25 cellular contexts compared by ENCODE assay signal in genomic region chr14:56715938-56716337, GRCh38.
DNase-seq lines count a peak whose midpoint lies in the region; ATAC-seq and TF ChIP-seq lines count a peak whose summit lies in the region.
"Had no signal": no experiment of that assay in that cellular context is flagged by ENCODE, and none has a peak within 500 bp of the region (broad histone marks: within the 10 kb centered on the region; RNA-seq: fewer than 3 reads in every experiment).

No MANE protein-coding gene starts in this region.

- H3K36me3 Mint-ChIP-seq in glutamatergic neuron (ENCODE audit: unreplicated experiment), result no peaks in the 10 kb centered on the region
- no peaks in the 10 kb centered on the region for H3K36me3 Mint-ChIP-seq in mesothelial cell of epicardium
- H3K36me3 Mint-ChIP-seq: activated CD8-positive, alpha-beta memory T cell treated with anti-CD3 and anti-CD28 coated beads, Interleukin-2, amount 10 ng/mL, durations not matched to agents 7 days and 5 days; activated naive CD4-positive, alpha-beta T cell treated with anti-CD3 and anti-CD28 coated beads, Interleukin-2, amount 50 U/mL, for 24 hours; natural killer cell; stimulated activated memory B cell treated with anti-CD40 and anti-IgM and Interleukin-4, amounts not matched to agents 10 μg/mL and 1 μg/mL and 100 μg/mL, for 72 hours had no signal

- no peak for DNase-seq in BE2C
- peak; percentile 39 for DNase-seq in H7
- peak; percentile 69 for DNase-seq in NCI-H82 treated with DMSO at 0.1 percent for 48 hours (lab: John Stamatoyannopoulos, UW; ENCODE audit: unreplicated experiment)
- DNase-seq in glutamatergic neuron, result no peak
- DNase-seq in ecto neural progenitor cell (ENCODE audit: low spot score), result no peak
- no peak for DNase-seq in mesothelial cell of epicardium (ENCODE audit: low spot score in 2 of 2, unreplicated experiment in 2 of 2)
- DNase-seq: activated CD4-positive, alpha-beta T cell treated with anti-CD3 and anti-CD28 coated beads, Interleukin-2, amount 10 ng/mL, durations not matched to agents 7 days and 5 days; activated CD8-positive, alpha-beta memory T cell treated with anti-CD3 and anti-CD28 coated beads, Interleukin-2, amount 10 ng/mL, durations not matched to agents 7 days and 5 days; anterior cingulate cortex; GDM1; hypothalamus; natural killer cell; NCI-H1105; NCI-H2081 treated with DMSO at 0.1 percent for 48 hours; ovary; right cardiac atrium; RPMI8226; stimulated activated CD4-positive, alpha-beta T cell treated with anti-CD3 and anti-CD28 coated beads, Interleukin-4, amount 100 ng/mL, for 1 hour; T-helper 17 cell had no signal

- H3K36me3 ChIP-seq in BE2C (no peaks in the 10 kb centered on the region), H7 (replicated peaks; ENCODE audit: control insufficient read depth, insufficient read depth, low read length) (no peaks in the 10 kb centered on the region)
- H3K36me3 ChIP-seq: gastroesophageal sphincter, HAP-1, ovary had no signal

- H3K27me3 ChIP-seq in BE2C (no peaks in the 10 kb centered on the region; the same call in 1 of the 2 replicates), H7 (ENCODE audit: control insufficient read depth, insufficient read depth, low read length) (no peaks in the 10 kb centered on the region)
- H3K27me3 ChIP-seq: ovary had no signal

- ATAC-seq in GM19395 (IDR thresholded peaks at IDR 0.05; ENCODE audit: unreplicated experiment), result no peak
- ATAC-seq: activated CD8-positive, alpha-beta memory T cell treated with anti-CD3 and anti-CD28 coated beads, Interleukin-2, amount 10 ng/mL, durations not matched to agents 7 days and 5 days; gastroesophageal sphincter; natural killer cell; right cardiac atrium; stimulated activated memory B cell treated with anti-CD40 and anti-IgM and Interleukin-4, amounts not matched to agents 10 μg/mL and 1 μg/mL and 100 μg/mL, for 72 hours; T-helper 17 cell had no signal

- H3K9me3 Mint-ChIP-seq in glutamatergic neuron (ENCODE audit: unreplicated experiment) (no peaks in the 10 kb centered on the region), mesothelial cell of epicardium (no peaks in the 10 kb centered on the region)
- H3K9me3 Mint-ChIP-seq: activated CD4-positive, alpha-beta T cell treated with anti-CD3 and anti-CD28 coated beads, Interleukin-2, amount 10 ng/mL, durations not matched to agents 7 days and 5 days; activated naive CD4-positive, alpha-beta T cell treated with anti-CD3 and anti-CD28 coated beads, Interleukin-2, amount 50 U/mL, for 24 hours; natural killer cell; stimulated activated memory B cell treated with anti-CD40 and anti-IgM and Interleukin-4, amounts not matched to agents 10 μg/mL and 1 μg/mL and 100 μg/mL, for 72 hours had no signal

- H3K4me3 ChIP-seq in BE2C (ENCODE audit: low read depth, low read length) (no peak overlapping the region), H7 (ENCODE audit: insufficient read depth, low read depth, low read length) (no peak overlapping the region)
- H3K4me3 ChIP-seq: gastroesophageal sphincter, HAP-1, ovary, SK-N-MC had no signal

- H3K27me3 Mint-ChIP-seq in glutamatergic neuron (ENCODE audit: unreplicated experiment) (no peaks in the 10 kb centered on the region), mesothelial cell of epicardium (ENCODE audit: low read depth) (peaks cover 9% of the 10 kb centered on the region)
- H3K27me3 Mint-ChIP-seq: activated CD8-positive, alpha-beta memory T cell treated with anti-CD3 and anti-CD28 coated beads, Interleukin-2, amount 10 ng/mL, durations not matched to agents 7 days and 5 days had no signal

- H3K4me1 ChIP-seq in BE2C, result no peaks in the 10 kb centered on the region
- H3K4me1 ChIP-seq: gastroesophageal sphincter, HAP-1 had no signal

- no peaks in the 10 kb centered on the region for H3K9me3 ChIP-seq in BE2C
- H3K9me3 ChIP-seq: gastroesophageal sphincter, HAP-1, ovary had no signal

- H3K4me1 Mint-ChIP-seq in glutamatergic neuron (ENCODE audit: low read depth, unreplicated experiment) (no peaks in the 10 kb centered on the region), mesothelial cell of epicardium (no peaks in the 10 kb centered on the region)
- H3K4me1 Mint-ChIP-seq: activated CD4-positive, alpha-beta T cell treated with anti-CD3 and anti-CD28 coated beads, Interleukin-2, amount 10 ng/mL, durations not matched to agents 7 days and 5 days; activated CD8-positive, alpha-beta memory T cell treated with anti-CD3 and anti-CD28 coated beads, Interleukin-2, amount 10 ng/mL, durations not matched to agents 7 days and 5 days; activated naive CD4-positive, alpha-beta T cell treated with anti-CD3 and anti-CD28 coated beads, Interleukin-2, amount 50 U/mL, for 24 hours; natural killer cell; stimulated activated memory B cell treated with anti-CD40 and anti-IgM and Interleukin-4, amounts not matched to agents 10 μg/mL and 1 μg/mL and 100 μg/mL, for 72 hours had no signal

- H3K4me3 Mint-ChIP-seq in glutamatergic neuron (ENCODE audit: unreplicated experiment), result no peak overlapping the region
- no peak overlapping the region for H3K4me3 Mint-ChIP-seq in mesothelial cell of epicardium
- H3K4me3 Mint-ChIP-seq: activated CD4-positive, alpha-beta T cell treated with anti-CD3 and anti-CD28 coated beads, Interleukin-2, amount 10 ng/mL, durations not matched to agents 7 days and 5 days; activated CD8-positive, alpha-beta memory T cell treated with anti-CD3 and anti-CD28 coated beads, Interleukin-2, amount 10 ng/mL, durations not matched to agents 7 days and 5 days; activated naive CD4-positive, alpha-beta T cell treated with anti-CD3 and anti-CD28 coated beads, Interleukin-2, amount 50 U/mL, for 24 hours; natural killer cell; stimulated activated memory B cell treated with anti-CD40 and anti-IgM and Interleukin-4, amounts not matched to agents 10 μg/mL and 1 μg/mL and 100 μg/mL, for 72 hours; T-helper 17 cell had no signal

- TF ChIP-seq CTCF in BE2C (IDR thresholded peaks at IDR 0.05; ENCODE audit: low read depth, low read length) (0 out of 2 replicates have a peak, but pooled peaks have one; percentile 3), glutamatergic neuron (IDR thresholded peaks at IDR 0.05; ENCODE audit: partially characterized antibody, unreplicated experiment) (peak; percentile 41), mesothelial cell of epicardium (IDR thresholded peaks at IDR 0.05; ENCODE audit: unreplicated experiment) (no peak)

- no peak overlapping the region for H3K27ac Mint-ChIP-seq in glutamatergic neuron (ENCODE audit: unreplicated experiment)
- no peak overlapping the region for H3K27ac Mint-ChIP-seq in mesothelial cell of epicardium
- H3K27ac Mint-ChIP-seq: activated CD4-positive, alpha-beta T cell treated with anti-CD3 and anti-CD28 coated beads, Interleukin-2, amount 10 ng/mL, durations not matched to agents 7 days and 5 days; activated CD8-positive, alpha-beta memory T cell treated with anti-CD3 and anti-CD28 coated beads, Interleukin-2, amount 10 ng/mL, durations not matched to agents 7 days and 5 days; activated naive CD4-positive, alpha-beta T cell treated with anti-CD3 and anti-CD28 coated beads, Interleukin-2, amount 50 U/mL, for 24 hours; natural killer cell; stimulated activated memory B cell treated with anti-CD40 and anti-IgM and Interleukin-4, amounts not matched to agents 10 μg/mL and 1 μg/mL and 100 μg/mL, for 72 hours; T-helper 17 cell had no signal

Comparison
In these comparisons a context has a peak if more than half of its experiments do, and no peak if none do; other contexts are left out.
1. DNase-seq: peak in H7 (single experiment) and NCI-H82 treated with DMSO at 0.1 percent for 48 hours (single experiment); none in BE2C (single experiment), glutamatergic neuron (single experiment), ecto neural progenitor cell (single experiment) and mesothelial cell of epicardium (0 of 2).